ENCODE assay signal across 17 cellular contexts in the genomic region with DNA sequence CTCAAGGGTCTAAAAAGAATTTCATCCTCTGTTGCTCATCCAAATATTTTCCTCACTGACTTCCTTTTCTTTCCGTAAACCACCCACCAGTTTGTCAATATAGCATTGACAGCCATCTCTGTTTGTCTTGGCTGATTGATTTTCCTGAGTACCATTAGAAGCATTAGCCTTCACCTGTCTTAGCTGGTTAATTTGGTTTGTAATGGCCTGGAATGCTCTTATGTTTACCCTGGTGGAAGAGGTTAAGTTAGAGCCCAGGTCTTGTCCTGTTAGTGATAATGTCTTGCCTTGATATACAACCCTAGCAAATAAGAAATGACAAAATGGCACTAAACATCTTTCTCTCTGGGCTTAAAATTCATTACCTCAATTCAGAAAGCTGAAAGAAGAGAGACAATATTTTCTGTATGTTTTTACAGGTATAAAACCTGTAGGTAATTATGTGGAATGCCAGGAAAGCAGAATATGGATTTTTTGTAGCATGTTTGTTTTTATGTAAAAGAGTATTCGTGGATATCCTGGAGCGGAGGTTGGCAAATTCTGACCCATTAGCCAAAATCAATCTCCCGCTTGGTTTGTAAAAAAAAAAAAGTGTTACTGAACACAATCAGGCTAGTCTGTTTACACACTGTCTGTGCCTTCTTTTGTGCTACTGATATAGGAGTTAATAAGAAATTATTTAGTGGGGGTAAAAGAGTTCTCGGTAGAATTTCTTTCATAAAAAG.
DNase-seq lines count a peak whose midpoint lies in the region; ATAC-seq lines count a peak whose summit lies in the region.
"Had no signal": no experiment of that assay in that cellular context is flagged by ENCODE, and none has a peak within 500 bp of the region (broad histone marks: within the 10 kb centered on the region; RNA-seq: fewer than 3 reads in every experiment).

No MANE protein-coding gene starts in this region.

- ATAC-seq in left lobe of liver = peak; percentile 52
- no peak for ATAC-seq in GM21786 (IDR thresholded peaks at IDR 0.05; ENCODE audit: unreplicated experiment)
- ATAC-seq: T-helper 17 cell had no signal

- DNase-seq in NCI-H2029 treated with DMSO at 0.1 percent for 48 hours (lab: John Stamatoyannopoulos, UW) = peak; percentile 13
- DNase-seq in NCI-H2029 (lab: John Stamatoyannopoulos, UW) = no peak
- DNase-seq in NCI-H1105 (lab: John Stamatoyannopoulos, UW) = peak; percentile 23
- peak; percentile 81 for DNase-seq in NCI-H748 (lab: John Stamatoyannopoulos, UW; ENCODE audit: unreplicated experiment)
- no peak for DNase-seq in left lobe of liver (ENCODE audit: low spot score)
- no peak for DNase-seq in mucosa of gallbladder (ENCODE audit: low spot score)
- DNase-seq in activated CD4-positive, CD25-positive, alpha-beta regulatory T cell treated with anti-CD3 and anti-CD28 coated beads, Interleukin-2, amount 50 U/mL, for 72 hours = no peak
- DNase-seq: CD8-positive, alpha-beta memory T cell; EL; H7; NCI-H1092; NCI-H2107; NCI-H446 treated with DMSO at 0.1 percent for 48 hours; RPMI8226; SIG-M5; T-helper 17 cell had no signal

Comparison
In these comparisons a context has a peak if more than half of its experiments do, and no peak if none do; other contexts are left out.
1. DNase-seq: peak in NCI-H2029 treated with DMSO at 0.1 percent for 48 hours (single experiment), NCI-H1105 (single experiment) and NCI-H748 (single experiment); none in NCI-H2029 (single experiment), left lobe of liver (single experiment), mucosa of gallbladder (single experiment) and activated CD4-positive, CD25-positive, alpha-beta regulatory T cell treated with anti-CD3 and anti-CD28 coated beads, Interleukin-2, amount 50 U/mL, for 72 hours (single experiment).